Comparison of ENCODE assay signal across 1 cellular context in genomic region chr10:123171616-123172015, GRCh38. TPM values are rescaled to one million over a fixed set of nuclear protein-coding genes. Genes with fewer than 3 reads are reported as not detected.
"Had no signal": no experiment of that assay in that cellular context is flagged by ENCODE, and none has a peak within 500 bp of the region (broad histone marks: within the 10 kb centered on the region; RNA-seq: fewer than 3 reads in every experiment).

No MANE protein-coding gene starts in this region.

RNA-seq across cellular contexts. Expression of gene HMX2, which starts 23.7 kb away (rescaled TPM):
- total RNA-seq: G401 had no signal

RNA-seq across cellular contexts. Expression of gene HMX3, which starts 35.8 kb away (rescaled TPM):
- total RNA-seq: G401 had no signal
